19 cellular contexts compared by ENCODE assay signal in genomic region chr2:20585710-20586378, GRCh38.
DNase-seq lines count a peak whose midpoint lies in the region; ATAC-seq and TF ChIP-seq lines count a peak whose summit lies in the region.
"Had no signal": no experiment of that assay in that cellular context is flagged by ENCODE, and none has a peak within 500 bp of the region (broad histone marks: within the 10 kb centered on the region; RNA-seq: fewer than 3 reads in every experiment).

No MANE protein-coding gene starts in this region.

- H3K27ac ChIP-seq in upper lobe of right lung (peak overlapping the region; percentile 42), MM.1S (ENCODE audit: low read length) (no peak overlapping the region)
- H3K27ac ChIP-seq: BLaER1 treated with 17β-estradiol and CSF1 and Interleukin-3, amounts not matched to agents 10 nM and 100 nM; epithelial cell of prostate; KMS-11 had no signal

- intact Hi-C loops in cardiac septum (cut with DNase I), result no loop called here
- intact Hi-C loops in upper lobe of right lung (cut with DNase I), result no loop called here

- H3K4me1 ChIP-seq in upper lobe of right lung (peaks cover 34% of the 10 kb centered on the region), MM.1S (ENCODE audit: low read length) (no peaks in the 10 kb centered on the region)

- no peak for ATAC-seq in WTC11
- ATAC-seq in upper lobe of right lung, result no peak
- no peak for ATAC-seq in GM19397 (IDR thresholded peaks at IDR 0.05; ENCODE audit: unreplicated experiment)
- ATAC-seq: left lobe of liver; stimulated activated naive CD8-positive, alpha-beta T cell treated with anti-CD3 and anti-CD28 coated beads, Interleukin-15, amount 100 ng/mL, for 72 hours had no signal

- no peaks in the 10 kb centered on the region for H3K27me3 ChIP-seq in upper lobe of right lung
- H3K27me3 ChIP-seq in MM.1S (replicated peaks; ENCODE audit: insufficient read depth, low read length), result no peaks in the 10 kb centered on the region

- CTCF ChIA-PET in WTC11 (lab: Charles Lee), result interaction anchor here (1.0 to 1.7 kb wide), 6 partner anchors 16 to 65 kb away, joined by 3 to 6 read pairs (median 4); partner anchors contain the start of gene HS1BP3

- no peaks in the 10 kb centered on the region for H4K20me1 ChIP-seq in MM.1S (ENCODE audit: insufficient read depth, low read length)

- peaks cover 3% of the 10 kb centered on the region for H3K27me3 Mint-ChIP-seq in WTC11 (ENCODE audit: low read depth)
- peaks cover 7% of the 10 kb centered on the region for H3K27me3 Mint-ChIP-seq in nephron progenitor cell (ENCODE audit: low read depth, poor library complexity)
- H3K27me3 Mint-ChIP-seq: stimulated activated naive CD8-positive, alpha-beta T cell treated with anti-CD3 and anti-CD28 coated beads, Interleukin-15, amount 100 ng/mL, for 72 hours had no signal

- no peak overlapping the region for H2AFZ ChIP-seq in MM.1S (ENCODE audit: low read length)

- H3F3A ChIP-seq in MM.1S (ENCODE audit: insufficient read depth, low read length), result no peaks in the 10 kb centered on the region

- TF ChIP-seq CTCF in WTC11 (IDR thresholded peaks at IDR 0.05) (no peak), nephron progenitor cell (IDR thresholded peaks at IDR 0.05) (no peak), upper lobe of right lung (IDR thresholded peaks at IDR 0.05) (no peak), MM.1S (IDR thresholded peaks at IDR 0.05; ENCODE audit: low read length) (no peak)

- no peaks in the 10 kb centered on the region for H3K9me2 ChIP-seq in MM.1S (replicated peaks; ENCODE audit: insufficient read depth, low read length)

- no peak overlapping the region for H3K9ac ChIP-seq in MM.1S (ENCODE audit: low read length)
- H3K9ac ChIP-seq: BLaER1 treated with 17β-estradiol and CSF1 and Interleukin-3, amounts not matched to agents 10 nM and 100 nM; KMS-11 had no signal

- H3K4me3 ChIP-seq in upper lobe of right lung (no peak overlapping the region), MM.1S (ENCODE audit: low read length) (no peak overlapping the region)
- H3K4me3 ChIP-seq: BLaER1 treated with 17β-estradiol and CSF1 and Interleukin-3, amounts not matched to agents 10 nM and 100 nM; HAP-1 had no signal

- H3K9me3 ChIP-seq in upper lobe of right lung, result peaks cover 3% of the 10 kb centered on the region
- no peaks in the 10 kb centered on the region for H3K9me3 ChIP-seq in MM.1S (replicated peaks; ENCODE audit: insufficient read depth, low read length)
- H3K9me3 ChIP-seq: HAP-1 had no signal

- H3K9me3 Mint-ChIP-seq in WTC11, result peaks cover 6% of the 10 kb centered on the region; the same call in 1 of the 2 replicates
- H3K9me3 Mint-ChIP-seq in nephron progenitor cell, result peaks cover under 1% of the 10 kb centered on the region
- H3K9me3 Mint-ChIP-seq: activated naive CD8-positive, alpha-beta T cell treated with anti-CD3 and anti-CD28 coated beads, Interleukin-2, amount 10 ng/mL, durations not matched to agents 7 days and 5 days had no signal

- no peaks in the 10 kb centered on the region for H3K79me2 ChIP-seq in MM.1S (ENCODE audit: low read length)

- H3K27ac Mint-ChIP-seq in WTC11 (peak overlapping the region; percentile 55; the same call in 1 of the 2 replicates), nephron progenitor cell (peak overlapping the region; percentile 40)
- H3K27ac Mint-ChIP-seq: activated naive CD8-positive, alpha-beta T cell treated with anti-CD3 and anti-CD28 coated beads, Interleukin-2, amount 10 ng/mL, durations not matched to agents 7 days and 5 days; stimulated activated naive CD8-positive, alpha-beta T cell treated with anti-CD3 and anti-CD28 coated beads, Interleukin-15, amount 100 ng/mL, for 72 hours had no signal

- DNase-seq in WTC11 (ENCODE audit: low spot score) (peak; percentile 7), cardiac septum (ENCODE audit: low spot score) (peak; percentile 67), nephron progenitor cell (no peak), upper lobe of right lung (peak; percentile 45), NCI-H2029 treated with DMSO at 0.1 percent for 48 hours (lab: John Stamatoyannopoulos, UW) (no peak), MM.1S (no peak)
- DNase-seq: activated CD4-positive, CD25-positive, alpha-beta regulatory T cell; activated naive CD8-positive, alpha-beta T cell treated with anti-CD3 and anti-CD28 coated beads, Interleukin-2, amount 10 ng/mL, durations not matched to agents 7 days and 5 days; activated T-cell treated with anti-CD3 and anti-CD28 coated beads for 4 hours; cerebellar nuclear complex; DND-41; NCI-H1436 treated with DMSO at 0.1 percent for 48 hours; stimulated activated naive CD8-positive, alpha-beta T cell treated with anti-CD3 and anti-CD28 coated beads, Interleukin-15, amount 100 ng/mL, for 72 hours had no signal

- H3K36me3 Mint-ChIP-seq in WTC11 (no peaks in the 10 kb centered on the region), nephron progenitor cell (ENCODE audit: low read depth) (no peaks in the 10 kb centered on the region)
- H3K36me3 Mint-ChIP-seq: activated naive CD8-positive, alpha-beta T cell treated with anti-CD3 and anti-CD28 coated beads, Interleukin-2, amount 10 ng/mL, durations not matched to agents 7 days and 5 days had no signal

- H3K4me1 Mint-ChIP-seq in WTC11, result peaks cover 19% of the 10 kb centered on the region
- peaks cover 51% of the 10 kb centered on the region for H3K4me1 Mint-ChIP-seq in nephron progenitor cell
- H3K4me1 Mint-ChIP-seq: activated naive CD8-positive, alpha-beta T cell treated with anti-CD3 and anti-CD28 coated beads, Interleukin-2, amount 10 ng/mL, durations not matched to agents 7 days and 5 days had no signal

- H3K4me2 ChIP-seq in MM.1S (ENCODE audit: low read depth, low read length), result no peak overlapping the region
- H3K4me2 ChIP-seq: KMS-11 had no signal

- H3K36me3 ChIP-seq in upper lobe of right lung (no peaks in the 10 kb centered on the region), MM.1S (replicated peaks; ENCODE audit: insufficient read depth, low read length) (no peaks in the 10 kb centered on the region)
- H3K36me3 ChIP-seq: BLaER1 treated with 17β-estradiol and CSF1 and Interleukin-3, amounts not matched to agents 10 nM and 100 nM; HAP-1 had no signal

- no peak overlapping the region for H3K4me3 Mint-ChIP-seq in WTC11
- no peak overlapping the region for H3K4me3 Mint-ChIP-seq in nephron progenitor cell
- H3K4me3 Mint-ChIP-seq: activated naive CD8-positive, alpha-beta T cell treated with anti-CD3 and anti-CD28 coated beads, Interleukin-2, amount 10 ng/mL, durations not matched to agents 7 days and 5 days; stimulated activated naive CD8-positive, alpha-beta T cell treated with anti-CD3 and anti-CD28 coated beads, Interleukin-15, amount 100 ng/mL, for 72 hours had no signal

- POLR2A ChIA-PET in WTC11 (lab: Charles Lee), result interaction anchor here (1.0 to 1.9 kb wide), 3 partner anchors 23 to 139 kb away, joined by 4 to 16 read pairs (median 4); partner anchors contain the start of gene RHOB

TF ChIP-seq in WTC11, 78 proteins besides CTCF, POLR2A, EP300 and RAD21:
- no peak for TF ChIP-seq ZNF396 (CRISPR knock-in tag; IDR thresholded peaks at IDR 0.05; ENCODE audit: borderline replicate concordance)
- TF ChIP-seq GABPB1 (CRISPR knock-in tag; IDR thresholded peaks at IDR 0.05), result peak; percentile 32; the same call in 1 of the 2 replicates
- no peak for TF ChIP-seq ZNF671 (CRISPR knock-in tag; IDR thresholded peaks at IDR 0.05)

Comparison
In these comparisons a context has a peak if more than half of its experiments do, and no peak if none do; other contexts are left out.
1. DNase-seq: peak in WTC11 (single experiment), cardiac septum (single experiment) and upper lobe of right lung (single experiment); none in nephron progenitor cell (single experiment), NCI-H2029 treated with DMSO at 0.1 percent for 48 hours (single experiment) and MM.1S (single experiment).